In the genomic region with DNA sequence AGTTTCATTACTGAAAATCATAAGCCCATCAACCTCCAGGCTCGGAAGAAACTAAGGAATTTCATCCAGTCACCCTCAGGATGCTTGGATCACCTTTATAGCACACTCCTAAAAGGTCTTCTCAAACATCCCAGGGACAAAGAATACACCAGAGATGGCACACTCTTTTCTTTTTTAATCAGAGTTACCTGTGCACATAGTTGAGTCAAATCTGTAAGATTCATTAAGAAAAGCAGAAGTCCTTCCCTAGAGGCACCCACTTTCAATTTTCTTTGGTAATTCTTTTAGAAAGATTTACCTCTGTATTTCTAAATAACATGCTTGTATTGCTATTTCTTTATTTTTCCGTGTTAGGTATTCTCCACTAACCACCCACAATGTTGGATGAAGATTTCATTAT, we compare ENCODE assay signal across 1 cellular context.
TF ChIP-seq lines count a peak whose summit lies in the region.

No MANE protein-coding gene starts in this region.

TF ChIP-seq in HepG2, 621 proteins besides CTCF, POLR2A, EP300 and RAD21:
- TF ChIP-seq ZNF546 (CRISPR knock-in tag; conservative IDR thresholded peaks at IDR 0.05), result no peak
